ENCODE assay signal across 1 cellular context in the genomic region with DNA sequence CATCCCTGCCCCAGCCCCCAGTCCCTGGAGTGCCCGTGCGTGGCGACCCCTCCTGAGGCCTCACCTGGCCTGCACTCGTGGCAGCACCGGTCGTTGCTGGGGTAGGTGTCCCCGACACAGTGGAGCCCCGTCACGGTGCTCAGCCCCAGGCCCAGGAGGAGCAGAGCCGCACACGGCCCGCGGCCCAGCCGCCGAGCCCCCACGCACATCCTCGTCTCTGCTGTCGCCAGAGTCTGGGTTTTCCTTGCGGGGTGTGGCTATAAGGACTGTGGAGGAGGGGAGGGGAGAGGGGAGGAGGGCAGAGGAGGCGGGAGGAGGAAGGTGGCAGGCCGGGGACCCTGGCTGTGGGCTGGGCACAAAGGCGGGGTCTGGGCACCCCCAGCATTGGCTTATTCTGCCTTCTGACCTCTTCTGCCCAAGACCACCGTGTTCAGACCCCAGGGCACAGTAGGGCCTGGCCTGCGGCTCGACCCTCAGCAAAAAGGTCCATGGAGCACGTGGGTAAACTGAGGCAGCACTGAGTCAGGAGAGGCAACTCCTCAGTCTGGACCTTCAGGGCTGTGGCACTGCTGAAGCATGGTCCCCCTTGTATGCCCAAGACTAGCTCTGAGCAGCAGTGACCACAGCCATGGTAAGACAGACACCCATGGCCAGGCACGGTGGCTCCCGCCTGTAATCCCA.
A peak's percentile ranks its signal among the peaks of the same experiment; 100 is the strongest.
TF ChIP-seq lines count a peak whose summit lies in the region.

A gene (minus strand): TSS at position 235 of the 681 bp plus-strand sequence. CDS start 26 bp downstream, at position 209.

TF ChIP-seq in GM12878, 131 proteins besides CTCF, POLR2A, EP300 and RAD21:
- TF ChIP-seq, protein P1, sequence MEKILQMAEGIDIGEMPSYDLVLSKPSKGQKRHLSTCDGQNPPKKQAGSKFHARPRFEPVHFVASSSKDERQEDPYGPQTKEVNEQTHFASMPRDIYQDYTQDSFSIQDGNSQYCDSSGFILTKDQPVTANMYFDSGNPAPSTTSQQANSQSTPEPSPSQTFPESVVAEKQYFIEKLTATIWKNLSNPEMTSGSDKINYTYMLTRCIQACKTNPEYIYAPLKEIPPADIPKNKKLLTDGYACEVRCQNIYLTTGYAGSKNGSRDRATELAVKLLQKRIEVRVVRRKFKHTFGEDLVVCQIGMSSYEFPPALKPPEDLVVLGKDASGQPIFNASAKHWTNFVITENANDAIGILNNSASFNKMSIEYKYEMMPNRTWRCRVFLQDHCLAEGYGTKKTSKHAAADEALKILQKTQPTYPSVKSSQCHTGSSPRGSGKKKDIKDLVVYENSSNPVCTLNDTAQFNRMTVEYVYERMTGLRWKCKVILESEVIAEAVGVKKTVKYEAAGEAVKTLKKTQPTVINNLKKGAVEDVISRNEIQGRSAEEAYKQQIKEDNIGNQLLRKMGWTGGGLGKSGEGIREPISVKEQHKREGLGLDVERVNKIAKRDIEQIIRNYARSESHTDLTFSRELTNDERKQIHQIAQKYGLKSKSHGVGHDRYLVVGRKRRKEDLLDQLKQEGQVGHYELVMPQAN (conservative IDR thresholded peaks at IDR 0.05) = no peak
- TF ChIP-seq ZNF274 (IDR thresholded peaks at IDR 0.05; ENCODE audit: insufficient read depth, insufficient read length) = no peak
- no peak for TF ChIP-seq IKZF1 (conservative IDR thresholded peaks at IDR 0.05)
- TF ChIP-seq LARP7 (IDR thresholded peaks at IDR 0.05) = peak; percentile 43; the same call in 1 of the 2 replicates
- TF ChIP-seq, protein P2, sequence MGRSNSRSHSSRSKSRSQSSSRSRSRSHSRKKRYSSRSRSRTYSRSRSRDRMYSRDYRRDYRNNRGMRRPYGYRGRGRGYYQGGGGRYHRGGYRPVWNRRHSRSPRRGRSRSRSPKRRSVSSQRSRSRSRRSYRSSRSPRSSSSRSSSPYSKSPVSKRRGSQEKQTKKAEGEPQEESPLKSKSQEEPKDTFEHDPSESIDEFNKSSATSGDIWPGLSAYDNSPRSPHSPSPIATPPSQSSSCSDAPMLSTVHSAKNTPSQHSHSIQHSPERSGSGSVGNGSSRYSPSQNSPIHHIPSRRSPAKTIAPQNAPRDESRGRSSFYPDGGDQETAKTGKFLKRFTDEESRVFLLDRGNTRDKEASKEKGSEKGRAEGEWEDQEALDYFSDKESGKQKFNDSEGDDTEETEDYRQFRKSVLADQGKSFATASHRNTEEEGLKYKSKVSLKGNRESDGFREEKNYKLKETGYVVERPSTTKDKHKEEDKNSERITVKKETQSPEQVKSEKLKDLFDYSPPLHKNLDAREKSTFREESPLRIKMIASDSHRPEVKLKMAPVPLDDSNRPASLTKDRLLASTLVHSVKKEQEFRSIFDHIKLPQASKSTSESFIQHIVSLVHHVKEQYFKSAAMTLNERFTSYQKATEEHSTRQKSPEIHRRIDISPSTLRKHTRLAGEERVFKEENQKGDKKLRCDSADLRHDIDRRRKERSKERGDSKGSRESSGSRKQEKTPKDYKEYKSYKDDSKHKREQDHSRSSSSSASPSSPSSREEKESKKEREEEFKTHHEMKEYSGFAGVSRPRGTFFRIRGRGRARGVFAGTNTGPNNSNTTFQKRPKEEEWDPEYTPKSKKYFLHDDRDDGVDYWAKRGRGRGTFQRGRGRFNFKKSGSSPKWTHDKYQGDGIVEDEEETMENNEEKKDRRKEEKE (IDR thresholded peaks at IDR 0.05) = no peak
- TF ChIP-seq RAD51 (IDR thresholded peaks at IDR 0.05) = no peak
